ENCODE assay signal across 33 cellular contexts in the genomic region with DNA sequence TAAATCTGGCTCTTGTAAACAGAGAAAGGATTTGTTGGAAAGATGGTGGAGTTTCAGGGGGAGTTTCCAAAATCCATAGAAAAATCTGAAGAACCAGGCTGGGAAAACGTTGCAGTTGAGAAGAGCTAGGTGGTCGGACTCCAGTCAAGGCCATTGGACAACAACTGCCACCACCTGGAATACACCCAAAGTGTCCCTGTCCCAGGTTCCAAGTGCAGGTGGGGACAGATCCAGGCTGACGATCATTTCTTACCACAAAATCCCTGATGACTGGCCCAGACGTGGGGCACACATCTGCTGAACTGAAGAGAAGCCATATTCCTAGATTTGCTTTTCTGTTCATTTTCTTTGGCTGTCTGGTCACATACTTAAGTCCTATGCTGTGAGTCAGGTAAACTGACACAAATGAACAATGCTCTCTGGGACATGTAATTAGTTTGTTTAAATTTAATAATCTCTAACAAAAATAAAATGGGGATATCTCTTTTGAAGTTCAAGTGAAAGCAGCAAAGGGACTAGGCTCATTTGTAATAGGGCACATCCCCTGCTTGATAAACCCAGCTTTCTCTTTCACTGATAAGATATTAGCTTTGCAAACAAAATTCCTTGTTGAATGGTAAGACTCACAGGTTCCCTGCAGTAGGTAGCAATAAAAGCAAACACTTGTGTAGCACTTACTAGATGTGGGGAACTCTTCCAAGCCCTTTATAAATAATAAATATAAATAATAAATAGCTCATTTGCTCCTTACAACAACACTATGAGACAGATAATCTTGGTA.
"Had no signal": no experiment of that assay in that cellular context is flagged by ENCODE, and none has a peak within 500 bp of the region (broad histone marks: within the 10 kb centered on the region; RNA-seq: fewer than 3 reads in every experiment).

No MANE protein-coding gene starts in this region.

- H3K27ac Mint-ChIP-seq: activated CD4-positive, alpha-beta memory T cell treated with anti-CD3 and anti-CD28 coated beads for 36 hours; activated CD4-positive, alpha-beta T cell treated with anti-CD3 and anti-CD28 coated beads for 36 hours; activated CD4-positive, alpha-beta T cell treated with anti-CD3 and anti-CD28 coated beads, Interleukin-2, amount 10 ng/mL, durations not matched to agents 24 days and 14 days; activated CD8-positive, alpha-beta memory T cell treated with anti-CD3 and anti-CD28 coated beads, Interleukin-2, amount 10 ng/mL, durations not matched to agents 7 days and 5 days; activated CD8-positive, alpha-beta T cell treated with anti-CD3 and anti-CD28 coated beads, Interleukin-2, amount 10 ng/mL, durations not matched to agents 7 days and 5 days; activated naive CD4-positive, alpha-beta T cell treated with anti-CD3 and anti-CD28 coated beads for 36 hours; activated naive CD4-positive, alpha-beta T cell treated with anti-CD3 and anti-CD28 coated beads, Interleukin-2, amount 50 U/mL, for 24 hours; activated naive CD8-positive, alpha-beta T cell treated with anti-CD3 and anti-CD28 coated beads for 36 hours; activated naive CD8-positive, alpha-beta T cell treated with anti-CD3 and anti-CD28 coated beads, Interleukin-2, amount 50 U/mL, for 24 hours; activated T-helper 1 cell treated with anti-CD3 and anti-CD28 coated beads, Interleukin-12 subunit alpha, Interleukin-12 subunit beta, Interleukin-2, Interleukin-4 antibody, amounts not matched to agents 30 ng/mL and 10 ng/mL and 1 ng/mL, durations not matched to agents 14 hours and 24 hours and 36 hours; activated T-helper 2 cell treated with anti-CD3 and anti-CD28 coated beads, Interferon-gamma antibody, Interleukin-2, Interleukin-4, amounts not matched to agents 10 μg/mL and 5 μg/mL and 100 μg/mL, durations not matched to agents 14 hours and 24 hours and 36 hours; dendritic cell treated with granulocyte-macrophage colony-stimulating factor and Interleukin-4, amounts not matched to agents 40 ng/mL and 50 ng/mL, for 4 days; endodermal cell; T-helper 17 cell; T-helper 2 cell treated with Interferon-gamma antibody and Interleukin-4, amounts not matched to agents 5 μg/mL and 100 μg/mL, for 36 hours had no signal

- H3K36me3 ChIP-seq: adrenal gland, brain microvascular endothelial cell, esophagus squamous epithelium, gastroesophageal sphincter had no signal

- H3K9me3 ChIP-seq: adrenal gland, esophagus squamous epithelium, gastroesophageal sphincter had no signal

- H3K4me1 Mint-ChIP-seq: activated CD4-positive, alpha-beta T cell treated with anti-CD3 and anti-CD28 coated beads for 36 hours; activated CD4-positive, alpha-beta T cell treated with anti-CD3 and anti-CD28 coated beads, Interleukin-2, amount 10 ng/mL, durations not matched to agents 24 days and 14 days; activated CD8-positive, alpha-beta memory T cell treated with anti-CD3 and anti-CD28 coated beads, Interleukin-2, amount 10 ng/mL, durations not matched to agents 7 days and 5 days; activated naive CD4-positive, alpha-beta T cell treated with anti-CD3 and anti-CD28 coated beads, Interleukin-2, amount 50 U/mL, for 24 hours; activated naive CD8-positive, alpha-beta T cell treated with anti-CD3 and anti-CD28 coated beads for 36 hours; activated naive CD8-positive, alpha-beta T cell treated with anti-CD3 and anti-CD28 coated beads, Interleukin-2, amount 50 U/mL, for 24 hours; central memory CD8-positive, alpha-beta T cell; T-helper 17 cell had no signal

- DNase-seq: activated CD4-positive, alpha-beta memory T cell treated with anti-CD3 and anti-CD28 coated beads for 36 hours; activated CD4-positive, alpha-beta T cell treated with anti-CD3 and anti-CD28 coated beads for 36 hours; activated CD4-positive, alpha-beta T cell treated with anti-CD3 and anti-CD28 coated beads, Interleukin-2, amount 10 ng/mL, durations not matched to agents 24 days and 14 days; activated CD4-positive, CD25-positive, alpha-beta regulatory T cell; activated CD4-positive, CD25-positive, alpha-beta regulatory T cell treated with anti-CD3 and anti-CD28 coated beads, Interleukin-2, amount 50 U/mL, for 72 hours; activated CD8-positive, alpha-beta memory T cell treated with anti-CD3 and anti-CD28 coated beads, Interleukin-2, amount 10 ng/mL, durations not matched to agents 7 days and 5 days; activated CD8-positive, alpha-beta memory T cell treated with anti-CD3 and anti-CD28 coated beads, Interleukin-2, amount 50 U/mL, for 4 hours; activated CD8-positive, alpha-beta T cell treated with anti-CD3 and anti-CD28 coated beads, Interleukin-2, amount 10 ng/mL, durations not matched to agents 7 days and 5 days; activated effector memory CD4-positive, alpha-beta T cell treated with anti-CD3 and anti-CD28 coated beads, Interleukin-2, amount 50 U/mL, for 16 hours; activated naive CD4-positive, alpha-beta T cell treated with anti-CD3 and anti-CD28 coated beads for 36 hours; activated naive CD8-positive, alpha-beta T cell treated with anti-CD3 and anti-CD28 coated beads for 36 hours; activated naive CD8-positive, alpha-beta T cell treated with anti-CD3 and anti-CD28 coated beads, Interleukin-2, amount 50 U/mL, for 24 hours; activated T-cell treated with anti-CD3 and anti-CD28 coated beads, Interleukin-2, amount 50 U/mL, for 1 hour; activated T-cell treated with anti-CD3 and anti-CD28 coated beads, Interleukin-2, amount 50 U/mL, for 48 hours; adrenal gland; amygdala; brain microvascular endothelial cell; dorsolateral prefrontal cortex; effector memory CD4-positive, alpha-beta T cell; endodermal cell; esophagus squamous epithelium; foreskin melanocyte; T-helper 1 cell; T-helper 17 cell; T1000 had no signal

- H3K36me3 Mint-ChIP-seq: activated CD4-positive, alpha-beta memory T cell treated with anti-CD3 and anti-CD28 coated beads for 36 hours; activated CD8-positive, alpha-beta memory T cell treated with anti-CD3 and anti-CD28 coated beads, Interleukin-2, amount 10 ng/mL, durations not matched to agents 7 days and 5 days; activated naive CD4-positive, alpha-beta T cell treated with anti-CD3 and anti-CD28 coated beads, Interleukin-2, amount 50 U/mL, for 24 hours; activated naive CD8-positive, alpha-beta T cell treated with anti-CD3 and anti-CD28 coated beads for 36 hours had no signal

- ATAC-seq: activated CD4-positive, alpha-beta T cell treated with anti-CD3 and anti-CD28 coated beads for 36 hours; activated CD8-positive, alpha-beta memory T cell treated with anti-CD3 and anti-CD28 coated beads, Interleukin-2, amount 10 ng/mL, durations not matched to agents 7 days and 5 days; activated CD8-positive, alpha-beta T cell treated with anti-CD3 and anti-CD28 coated beads, Interleukin-2, amount 10 ng/mL, durations not matched to agents 7 days and 5 days; activated naive CD8-positive, alpha-beta T cell treated with anti-CD3 and anti-CD28 coated beads, Interleukin-2, amount 50 U/mL, for 24 hours; gastroesophageal sphincter; T-helper 17 cell had no signal

- H3K4me3 Mint-ChIP-seq: activated CD4-positive, alpha-beta memory T cell treated with anti-CD3 and anti-CD28 coated beads for 36 hours; activated CD4-positive, alpha-beta T cell treated with anti-CD3 and anti-CD28 coated beads for 36 hours; activated CD4-positive, alpha-beta T cell treated with anti-CD3 and anti-CD28 coated beads, Interleukin-2, amount 10 ng/mL, durations not matched to agents 24 days and 14 days; activated CD8-positive, alpha-beta memory T cell treated with anti-CD3 and anti-CD28 coated beads, Interleukin-2, amount 10 ng/mL, durations not matched to agents 7 days and 5 days; activated CD8-positive, alpha-beta T cell treated with anti-CD3 and anti-CD28 coated beads, Interleukin-2, amount 10 ng/mL, durations not matched to agents 7 days and 5 days; activated naive CD4-positive, alpha-beta T cell treated with anti-CD3 and anti-CD28 coated beads for 36 hours; activated naive CD4-positive, alpha-beta T cell treated with anti-CD3 and anti-CD28 coated beads, Interleukin-2, amount 50 U/mL, for 24 hours; activated naive CD8-positive, alpha-beta T cell treated with anti-CD3 and anti-CD28 coated beads for 36 hours; activated naive CD8-positive, alpha-beta T cell treated with anti-CD3 and anti-CD28 coated beads, Interleukin-2, amount 50 U/mL, for 24 hours; activated T-helper 1 cell treated with anti-CD3 and anti-CD28 coated beads, Interleukin-12 subunit alpha, Interleukin-12 subunit beta, Interleukin-2, Interleukin-4 antibody, amounts not matched to agents 30 ng/mL and 10 ng/mL and 1 ng/mL, durations not matched to agents 14 hours and 24 hours and 36 hours; central memory CD8-positive, alpha-beta T cell; dendritic cell treated with granulocyte-macrophage colony-stimulating factor and Interleukin-4, amounts not matched to agents 40 ng/mL and 50 ng/mL, for 4 days; endodermal cell; T-helper 17 cell; T-helper 2 cell treated with Interferon-gamma antibody and Interleukin-4, amounts not matched to agents 5 μg/mL and 100 μg/mL, for 36 hours had no signal

- H3K4me1 ChIP-seq: adrenal gland had no signal

- H3K9me3 Mint-ChIP-seq: activated CD4-positive, alpha-beta memory T cell treated with anti-CD3 and anti-CD28 coated beads for 36 hours; activated CD4-positive, alpha-beta T cell treated with anti-CD3 and anti-CD28 coated beads, Interleukin-2, amount 10 ng/mL, durations not matched to agents 24 days and 14 days; activated naive CD4-positive, alpha-beta T cell treated with anti-CD3 and anti-CD28 coated beads for 36 hours; activated naive CD4-positive, alpha-beta T cell treated with anti-CD3 and anti-CD28 coated beads, Interleukin-2, amount 50 U/mL, for 24 hours; activated naive CD8-positive, alpha-beta T cell treated with anti-CD3 and anti-CD28 coated beads for 36 hours; activated naive CD8-positive, alpha-beta T cell treated with anti-CD3 and anti-CD28 coated beads, Interleukin-2, amount 50 U/mL, for 24 hours; activated T-helper 1 cell treated with anti-CD3 and anti-CD28 coated beads, Interleukin-12 subunit alpha, Interleukin-12 subunit beta, Interleukin-2, Interleukin-4 antibody, amounts not matched to agents 30 ng/mL and 10 ng/mL and 1 ng/mL, durations not matched to agents 14 hours and 24 hours and 36 hours; activated T-helper 2 cell treated with anti-CD3 and anti-CD28 coated beads, Interferon-gamma antibody, Interleukin-2, Interleukin-4, amounts not matched to agents 10 μg/mL and 5 μg/mL and 100 μg/mL, durations not matched to agents 14 hours and 24 hours and 36 hours; central memory CD8-positive, alpha-beta T cell; dendritic cell treated with granulocyte-macrophage colony-stimulating factor and Interleukin-4, amounts not matched to agents 40 ng/mL and 50 ng/mL, for 4 days; endodermal cell; T-helper 2 cell treated with Interferon-gamma antibody and Interleukin-4, amounts not matched to agents 5 μg/mL and 100 μg/mL, for 36 hours had no signal

- H3K27ac ChIP-seq: adrenal gland, brain microvascular endothelial cell, coronary artery, dorsolateral prefrontal cortex, esophagus squamous epithelium, gastroesophageal sphincter had no signal

- H3K27me3 Mint-ChIP-seq: activated naive CD8-positive, alpha-beta T cell treated with anti-CD3 and anti-CD28 coated beads for 36 hours; activated naive CD8-positive, alpha-beta T cell treated with anti-CD3 and anti-CD28 coated beads, Interleukin-2, amount 50 U/mL, for 24 hours had no signal

- H3K27me3 ChIP-seq: adrenal gland, brain microvascular endothelial cell, gastroesophageal sphincter had no signal

- H3K4me3 ChIP-seq: adrenal gland, coronary artery, dorsolateral prefrontal cortex, esophagus squamous epithelium, gastroesophageal sphincter had no signal
